In the genomic region with DNA sequence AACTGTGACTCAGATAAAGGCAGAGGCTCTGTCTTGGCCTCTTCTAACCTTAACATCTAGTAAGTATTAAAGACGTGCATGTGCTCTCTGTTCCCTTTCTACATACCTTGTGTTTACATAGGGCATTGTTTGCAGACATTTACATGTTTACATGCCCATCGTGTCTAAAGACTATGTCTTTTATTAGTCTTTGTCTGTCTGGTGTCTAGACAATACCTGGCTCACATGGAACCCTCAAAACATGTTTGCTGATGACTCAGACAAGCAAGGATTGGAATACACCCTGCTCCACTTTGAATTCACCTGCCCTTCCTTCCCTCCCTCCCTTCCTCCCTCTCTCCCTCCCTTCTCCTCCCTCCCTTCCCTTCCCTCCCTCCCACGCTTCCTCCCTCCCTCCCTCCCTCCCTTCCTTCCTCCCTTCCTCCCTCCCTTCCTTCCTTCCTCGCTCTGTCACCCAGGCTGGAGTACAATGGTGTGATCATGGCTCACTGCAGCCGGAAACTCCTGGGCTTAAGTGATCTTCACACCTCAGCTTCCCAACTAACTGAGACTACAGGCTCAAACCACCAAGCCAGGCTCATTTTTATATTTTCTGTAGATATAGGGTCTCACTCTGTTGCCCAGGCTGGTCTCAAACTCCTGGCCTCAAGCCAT, we compare ENCODE assay signal across 17 cellular contexts. TPM values are rescaled to one million over a fixed set of nuclear protein-coding genes. Genes with fewer than 3 reads are reported as not detected.
DNase-seq lines count a peak whose midpoint lies in the region; ATAC-seq, FAIRE-seq and TF ChIP-seq lines count a peak whose summit lies in the region.
"Had no signal": no experiment of that assay in that cellular context is flagged by ENCODE, and none has a peak within 500 bp of the region (broad histone marks: within the 10 kb centered on the region; RNA-seq: fewer than 3 reads in every experiment).

No MANE protein-coding gene starts in this region.

- peak overlapping the region in 2 of 7 donors; percentile 48 to 49 for H3K4me3 Mint-ChIP-seq in CD8-positive, alpha-beta memory T cell
- H3K4me3 Mint-ChIP-seq in T-cell, result no peak overlapping the region
- H3K4me3 Mint-ChIP-seq: activated CD8-positive, alpha-beta memory T cell treated with anti-CD3 and anti-CD28 coated beads, Interleukin-2, amount 10 ng/mL, durations not matched to agents 7 days and 5 days had no signal

- peaks cover 55% of the 10 kb centered on the region for H3K4me1 ChIP-seq in CD8-positive, alpha-beta memory T cell (ENCODE audit: insufficient read depth, low read length)
- H3K4me1 ChIP-seq in HepG2 (ENCODE audit: insufficient read depth, low read length), result peaks cover 42% of the 10 kb centered on the region
- H3K4me1 ChIP-seq in ascending aorta, result peaks cover 2 to 3% of the 10 kb centered on the region in 2 donors
- H3K4me1 ChIP-seq: parathyroid adenoma had no signal

- H3K9me3 Mint-ChIP-seq in CD8-positive, alpha-beta memory T cell, result no peaks in the 10 kb centered on the region
- no peaks in the 10 kb centered on the region for H3K9me3 Mint-ChIP-seq in T-cell

- TF ChIP-seq EP300 in HepG2 (IDR thresholded peaks at IDR 0.05; ENCODE audit: low read depth in 2 of 2, low read length in 2 of 2) (peak in 1 of 2 experiments; percentile 63; a peak in 2 of 4 replicates), HepG2 (CRISPR knock-in tag; IDR thresholded peaks at IDR 0.05; ENCODE audit: borderline replicate concordance) (peak; percentile 52; the same call in 1 of the 2 replicates)

- ATAC-seq in T-cell (replicated peaks in 1 of 4) (peak in 3 of 4 experiments; percentile 26 to 42 (median 36)), HepG2 (peak; percentile 80)
- ATAC-seq: activated CD8-positive, alpha-beta memory T cell treated with anti-CD3 and anti-CD28 coated beads, Interleukin-2, amount 10 ng/mL, durations not matched to agents 7 days and 5 days had no signal

- in situ Hi-C loops in HepG2 (cut with HindIII; ENCODE audit: extremely low pct_ligation_motif_present, low pct_unique_long_range_greater_than_20kb), result no loop called here

- H3K4me2 ChIP-seq in HepG2 (ENCODE audit: low read depth, low read length), result no peak overlapping the region; the same call in 1 of the 2 replicates

- peaks cover 0 to 1% of the 10 kb centered on the region in 2 donors for H3K27me3 Mint-ChIP-seq in CD8-positive, alpha-beta memory T cell
- H3K27me3 Mint-ChIP-seq in T-cell, result no peaks in the 10 kb centered on the region
- H3K27me3 Mint-ChIP-seq: activated CD8-positive, alpha-beta memory T cell treated with anti-CD3 and anti-CD28 coated beads, Interleukin-2, amount 10 ng/mL, durations not matched to agents 7 days and 5 days had no signal

- BruUV-seq in HepG2 (replicated peaks; lab: Mats Ljungman, UMichigan), result no TSS peak

- peaks cover 42% of the 10 kb centered on the region for H3K36me3 ChIP-seq in CD8-positive, alpha-beta memory T cell (ENCODE audit: insufficient read depth, low read length)
- peaks cover 27 to 49% of the 10 kb centered on the region in 2 experiments for H3K36me3 ChIP-seq in HepG2 (replicated peaks in 1 of 2; ENCODE audit: control insufficient read depth in 1 of 2, insufficient read depth in 2 of 2, low read length in 2 of 2)
- no peaks in the 10 kb centered on the region for H3K36me3 ChIP-seq in ascending aorta

- H3K36me3 Mint-ChIP-seq in CD8-positive, alpha-beta memory T cell, result peaks cover 8 to 73% (median 12%) of the 10 kb centered on the region in 3 donors
- peaks cover 59% of the 10 kb centered on the region for H3K36me3 Mint-ChIP-seq in T-cell

- peak; percentile 67 for FAIRE-seq in HepG2 (lab: Jason Lieb, UNC)

- no peaks in the 10 kb centered on the region for H3K9me3 ChIP-seq in CD8-positive, alpha-beta memory T cell (ENCODE audit: low read length)
- H3K9me3 ChIP-seq in HepG2 (ENCODE audit: low read length) (no peaks in the 10 kb centered on the region), ascending aorta (no peaks in the 10 kb centered on the region)
- H3K9me3 ChIP-seq: stomach had no signal

- no peak overlapping the region for H3K9ac ChIP-seq in HepG2 (ENCODE audit: insufficient read depth, low read depth, low read length)
- H3K9ac ChIP-seq: parathyroid adenoma had no signal

- no peak overlapping the region for H3K4me3 ChIP-seq in CD8-positive, alpha-beta memory T cell (ENCODE audit: low read length)
- H3K4me3 ChIP-seq in HepG2 (replicated peaks in 1 of 3; ENCODE audit: insufficient read depth in 1 of 3, low read depth in 2 of 3, low read length in 3 of 3), result no peak overlapping the region
- H3K4me3 ChIP-seq in ascending aorta, result no peak overlapping the region
- H3K4me3 ChIP-seq: stomach had no signal

- 54% methylated on average over 5 of the region's 5 CpGs for WGBS in HepG2 (ENCODE audit: low lambda C conversion rate)

- H2AFZ ChIP-seq in HepG2 (ENCODE audit: low read length), result no peak overlapping the region
- H2AFZ ChIP-seq: parathyroid adenoma had no signal

- H4K20me1 ChIP-seq in HepG2 (ENCODE audit: insufficient read depth, low read length), result peaks cover 36% of the 10 kb centered on the region; the same call in 1 of the 2 replicates

- no peaks in the 10 kb centered on the region for H3K27me3 ChIP-seq in CD8-positive, alpha-beta memory T cell (ENCODE audit: insufficient read depth, low read length, poor library complexity, severe bottlenecking)
- no peaks in the 10 kb centered on the region for H3K27me3 ChIP-seq in HepG2 (ENCODE audit: control insufficient read depth in 1 of 2, insufficient read depth in 2 of 2, low read length in 2 of 2)
- H3K27me3 ChIP-seq in ascending aorta, result no peaks in the 10 kb centered on the region
- H3K27me3 ChIP-seq: stomach had no signal

- DNase-seq in CD8-positive, alpha-beta memory T cell, result no peak
- peak; percentile 13 to 81 (median 65) for DNase-seq in NCI-H1417 (lab: John Stamatoyannopoulos, UW)
- no peak for DNase-seq in T-cell
- DNase-seq in HepG2 (ENCODE audit: low spot score), result peak; percentile 83
- DNase-seq in ascending aorta (ENCODE audit: low spot score in 2 of 2), result no peak
- no peak for DNase-seq in NCI-H446 (lab: John Stamatoyannopoulos, UW)
- no peak for DNase-seq in activated CD4-positive, CD25-positive, alpha-beta regulatory T cell (lab: John Stamatoyannopoulos, UW)
- no peak for DNase-seq in inferior parietal cortex (ENCODE audit: extremely low spot score)
- DNase-seq: activated CD8-positive, alpha-beta memory T cell treated with anti-CD3 and anti-CD28 coated beads, Interleukin-2, amount 10 ng/mL, durations not matched to agents 7 days and 5 days; AML-193; GDM1; head of caudate nucleus; NCI-H1048; stimulated activated CD4-positive, alpha-beta T cell treated with anti-CD3 and anti-CD28 coated beads, Interleukin-2, amount 100 ng/mL, for 48 hours; stomach; T-helper 1 cell had no signal

- peaks cover 63 to 86% (median 84%) of the 10 kb centered on the region in 3 donors for H3K4me1 Mint-ChIP-seq in CD8-positive, alpha-beta memory T cell
- H3K4me1 Mint-ChIP-seq in T-cell, result peaks cover 60 to 86% (median 79%) of the 10 kb centered on the region in 3 donors

- H3K27ac ChIP-seq in CD8-positive, alpha-beta memory T cell (ENCODE audit: low read depth, low read length), result no peak overlapping the region
- no peak overlapping the region for H3K27ac ChIP-seq in HepG2 (ENCODE audit: extremely low read length, insufficient read depth, low read length)
- H3K27ac ChIP-seq in ascending aorta, result no peak overlapping the region
- H3K27ac ChIP-seq: parathyroid adenoma had no signal

- TF ChIP-seq POLR2A in HepG2 (IDR thresholded peaks at IDR 0.05; ENCODE audit: insufficient read depth in 1 of 2, low read depth in 2 of 2, low read length in 2 of 2), result no peak

- H3K79me2 ChIP-seq in HepG2 (ENCODE audit: insufficient read depth, low read length), result peaks cover 16% of the 10 kb centered on the region
- H3K79me2 ChIP-seq: parathyroid adenoma had no signal

- TF ChIP-seq RAD21 in HepG2 (CRISPR knock-in tag; IDR thresholded peaks at IDR 0.05), result no peak

- CTCF ChIA-PET in CD8-positive, alpha-beta memory T cell (lab: Charles Lee), result no interaction called here
- CTCF ChIA-PET in T-cell (lab: Charles Lee) (interaction anchor here in 1 of 2 donors (0.6 kb wide), 1 partner anchor 49 kb away, joined by 3 read pairs; no protein-coding TSS in a partner anchor), HepG2 (lab: Yijun Ruan, JAX; ENCODE audit: low intra/inter-chr PET ratio, low total read pairs) (interaction anchor here (0.9 to 1.2 kb wide), 2 partner anchors 17 to 23 kb away, joined by 3 read pairs; no protein-coding TSS in a partner anchor)

- TF ChIP-seq CTCF in HepG2 (CRISPR knock-in tag; IDR thresholded peaks at IDR 0.05) (no peak), ascending aorta (IDR thresholded peaks at IDR 0.05) (no peak)

- H3K27ac Mint-ChIP-seq in CD8-positive, alpha-beta memory T cell, result peak overlapping the region; percentile 12 to 88 (median 66)
- H3K27ac Mint-ChIP-seq in T-cell, result peak overlapping the region; percentile 11 to 86
- H3K27ac Mint-ChIP-seq: activated CD8-positive, alpha-beta memory T cell treated with anti-CD3 and anti-CD28 coated beads, Interleukin-2, amount 10 ng/mL, durations not matched to agents 7 days and 5 days had no signal

- intact Hi-C loops in HepG2 (cut with micrococcal nuclease; ENCODE audit: unreplicated experiment) (no loop called here), ascending aorta (cut with DNase I) (no loop called here)

- POLR2A ChIA-PET in CD8-positive, alpha-beta memory T cell (lab: Charles Lee), result no interaction called here
- POLR2A ChIA-PET in T-cell (lab: Charles Lee) (interaction anchor here in 1 of 2 donors (1.0 kb wide), 1 partner anchor 11 kb away, joined by 3 read pairs; no protein-coding TSS in a partner anchor), HepG2 (lab: Yijun Ruan, JAX) (interaction anchor here (0.8 to 1.8 kb wide), 2 partner anchors 17 to 25 kb away, joined by 4 to 11 read pairs; no protein-coding TSS in a partner anchor)

RNA-seq across cellular contexts. Expression of a gene that starts 24.4 kb away (rescaled TPM):
- 10 to 100 TPM; 44.5 to 46.9 TPM for total RNA-seq in CD8-positive, alpha-beta memory T cell
- 220 TPM for polyA plus RNA-seq in CD8-positive, alpha-beta memory T cell
- total RNA-seq in T-cell, result 100 to 1,000 TPM; 361 to 422 (median 392) TPM
- 10.5 and 21.3 TPM in 2 replicates for total RNA-seq in HepG2 (2016; rRNA removed; fragmentation: Illumina TruSeq; extraction: Trizol)
- 3.5 and 4.0 TPM in 2 replicates for total RNA-seq in HepG2 (2016; cell fraction: cytosol; rRNA removed; fragmentation: Illumina TruSeq; extraction: Trizol; ENCODE audit: low read depth)
- 8.7 and 19.9 TPM in 2 replicates for total RNA-seq in HepG2 (2016; cell fraction: insoluble cytoplasmic fraction; rRNA removed; fragmentation: Illumina TruSeq; extraction: Trizol)
- 5.1 and 5.3 TPM in 2 replicates for total RNA-seq in HepG2 (2016; cell fraction: membrane; rRNA removed; fragmentation: Illumina TruSeq; extraction: Trizol)
- total RNA-seq in HepG2 (2016; cell fraction: nucleus; rRNA removed; fragmentation: Illumina TruSeq; extraction: Trizol), result 40.2 and 51.2 TPM in 2 replicates
- 138 and 148 TPM in 2 replicates for polyA plus RNA-seq in HepG2 (2011; rRNA removed)
- 139 and 149 TPM in 2 replicates for polyA plus RNA-seq in HepG2 (2011; cell fraction: cytosol; rRNA removed)
- polyA plus RNA-seq in HepG2 (2011; cell fraction: nucleus; rRNA removed), result 450 and 556 TPM in 2 replicates
- 91.0 and 166 TPM in 2 replicates for polyA plus RNA-seq in HepG2 (2012)
- polyA plus RNA-seq in HepG2 (2016; cell fraction: cytosol; fragmentation: Illumina TruSeq; extraction: Trizol; ENCODE audit: low read depth), result 0.50 and 0.54 TPM in 2 replicates
- polyA plus RNA-seq in HepG2 (2016; cell fraction: insoluble cytoplasmic fraction; fragmentation: Illumina TruSeq; extraction: Trizol; ENCODE audit: low read depth), result 4.0 and 5.0 TPM in 2 replicates
- 1.00 and 1.2 TPM in 2 replicates for polyA plus RNA-seq in HepG2 (2016; cell fraction: membrane; fragmentation: Illumina TruSeq; extraction: Trizol; ENCODE audit: low read depth)
- 20.9 and 24.9 TPM in 2 replicates for polyA plus RNA-seq in HepG2 (2016; cell fraction: nucleus; fragmentation: Illumina TruSeq; extraction: Trizol; ENCODE audit: insufficient read depth, low read depth)
- polyA minus RNA-seq in HepG2 (2011; rRNA and poly(A)+ RNA removed; ENCODE audit: low replicate concordance), result 23.6 and 1,177 TPM in 2 replicates
- polyA minus RNA-seq in HepG2 (2011; cell fraction: cytosol; rRNA and poly(A)+ RNA removed), result 280 and 339 TPM in 2 replicates
- polyA minus RNA-seq in HepG2 (2011; cell fraction: nucleus; rRNA and poly(A)+ RNA removed), result 516 and 542 TPM in 2 replicates
- total RNA-seq in ascending aorta, result 10.5 TPM

Comparison
In these comparisons a context has a peak if more than half of its experiments do, and no peak if none do; other contexts are left out.
1. DNase-seq: peak in NCI-H1417 (3 of 3) and HepG2 (single experiment); none in CD8-positive, alpha-beta memory T cell (0 of 5), T-cell (0 of 34), ascending aorta (0 of 2), NCI-H446 (0 of 2), activated CD4-positive, CD25-positive, alpha-beta regulatory T cell (0 of 4) and inferior parietal cortex (single experiment).
2. RNA of a gene that starts 24.4 kb away (total RNA-seq): 361 to 422 TPM in T-cell; 44.5 to 46.9 TPM in CD8-positive, alpha-beta memory T cell, 3.5 to 51.2 TPM in HepG2 and 10.5 TPM in ascending aorta (single experiment); every median in the first group is over 4 times any median in the second.